ENCODE assay signal across 9 cellular contexts in the genomic region with DNA sequence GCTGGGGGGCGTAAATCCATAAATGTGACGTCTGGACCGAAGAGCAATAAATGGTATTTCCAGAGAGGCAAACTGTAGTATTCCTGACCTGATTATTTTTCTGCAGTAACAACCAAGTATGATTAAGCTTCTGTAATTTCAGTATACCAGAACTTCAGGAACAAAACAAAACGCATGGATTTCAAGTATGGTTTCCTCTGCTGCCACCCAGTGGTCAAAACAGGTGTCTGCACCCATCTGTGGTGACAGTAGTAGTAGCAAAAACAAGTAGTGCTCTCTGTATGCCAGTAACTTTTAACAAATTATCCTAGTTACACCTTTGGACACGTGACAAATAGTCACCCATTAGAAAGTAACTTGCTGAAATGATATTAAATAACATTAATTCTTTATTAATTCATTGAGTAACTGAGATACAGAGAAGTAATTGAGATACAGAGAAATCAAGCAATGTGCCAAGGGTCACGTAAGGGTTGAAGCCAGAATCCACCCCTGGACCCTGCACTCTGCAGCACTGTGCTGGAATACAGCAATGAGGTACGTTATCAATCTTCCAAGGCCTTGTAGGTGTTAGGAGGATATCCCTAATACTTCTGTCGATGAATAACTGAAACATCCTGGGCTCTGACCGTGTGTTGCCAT. TPM values are rescaled to one million over a fixed set of nuclear protein-coding genes. Genes with fewer than 3 reads are reported as not detected.
DNase-seq lines count a peak whose midpoint lies in the region; ATAC-seq, FAIRE-seq and TF ChIP-seq lines count a peak whose summit lies in the region.
"Had no signal": no experiment of that assay in that cellular context is flagged by ENCODE, and none has a peak within 500 bp of the region (broad histone marks: within the 10 kb centered on the region; RNA-seq: fewer than 3 reads in every experiment).

No MANE protein-coding gene starts in this region.

- ATAC-seq in HG03432 (IDR thresholded peaks at IDR 0.05; ENCODE audit: unreplicated experiment) = peak; percentile 67

- in situ Hi-C loops in GM13977 (cut with MboI; ENCODE audit: low pct_unique_long_range_greater_than_20kb, low sequenced_read_pairs, unreplicated experiment) = loop anchor here (10.0 kb wide), 1 partner anchor 297 kb away; no protein-coding TSS in a partner anchor

- DNase-seq in GM13977 (ENCODE audit: low spot score) = peak; percentile 63
- peak; percentile 77 for DNase-seq in NCI-H82 (lab: John Stamatoyannopoulos, UW)
- peak; percentile 79 for DNase-seq in activated CD8-positive, alpha-beta memory T cell treated with anti-CD3 and anti-CD28 coated beads for 24 hours
- DNase-seq in epidermal melanocyte (ENCODE audit: insufficient read length, low spot score) = peak; percentile 57
- DNase-seq in myocyte (ENCODE audit: low read depth) = peak; percentile 78
- peak; percentile 32 for DNase-seq in stimulated activated CD8-positive, alpha-beta memory T cell treated with anti-CD3 and anti-CD28 coated beads, Interleukin-7, amount 100 ng/mL, for 24 hours (ENCODE audit: low read depth)

- TF ChIP-seq CTCF in GM13977 (IDR thresholded peaks at IDR 0.05; ENCODE audit: extremely low read depth, insufficient read depth, missing control alignments) = peak; percentile 88

- peak; percentile 67 for FAIRE-seq in A204.1 (lab: Jason Lieb, UNC)

RNA-seq across cellular contexts. Expression of a gene that starts 7.9 kb away (rescaled TPM):
- total RNA-seq in myocyte = not detected in 2 replicates
- polyA plus RNA-seq in myocyte (2012) = not detected
- total RNA-seq: urinary bladder had no signal
- polyA plus RNA-seq: urinary bladder had no signal

RNA-seq across cellular contexts. Expression of a gene that starts 9.8 kb away (rescaled TPM):
- total RNA-seq in myocyte = 32.2 and 32.5 TPM in 2 replicates
- 28.9 TPM for polyA plus RNA-seq in myocyte (2012)

RNA-seq across cellular contexts. Expression of a gene that starts 16.0 kb away (rescaled TPM):
- 0.35 TPM in 1 of 2 replicates, not detected in the other for total RNA-seq in myocyte
- 0.05 TPM for polyA plus RNA-seq in myocyte (2012)

RNA-seq across cellular contexts. Expression of a gene that starts 50.1 kb away (rescaled TPM):
- total RNA-seq in myocyte = 5.0 and 5.4 TPM in 2 replicates
- 8.7 TPM for polyA plus RNA-seq in myocyte (2012)

RNA-seq across cellular contexts. Expression of a gene that starts 54.8 kb away (rescaled TPM):
- 1.2 and 1.9 TPM in 2 replicates for total RNA-seq in myocyte
- 0.15 TPM for polyA plus RNA-seq in myocyte (2012)

Comparison
In these comparisons a context has a peak if more than half of its experiments do, and no peak if none do; other contexts are left out.
1. Peak in every context shown above with its lines: DNase-seq and ATAC-seq.